Comparison of ENCODE assay signal across 25 cellular contexts in the genomic region with DNA sequence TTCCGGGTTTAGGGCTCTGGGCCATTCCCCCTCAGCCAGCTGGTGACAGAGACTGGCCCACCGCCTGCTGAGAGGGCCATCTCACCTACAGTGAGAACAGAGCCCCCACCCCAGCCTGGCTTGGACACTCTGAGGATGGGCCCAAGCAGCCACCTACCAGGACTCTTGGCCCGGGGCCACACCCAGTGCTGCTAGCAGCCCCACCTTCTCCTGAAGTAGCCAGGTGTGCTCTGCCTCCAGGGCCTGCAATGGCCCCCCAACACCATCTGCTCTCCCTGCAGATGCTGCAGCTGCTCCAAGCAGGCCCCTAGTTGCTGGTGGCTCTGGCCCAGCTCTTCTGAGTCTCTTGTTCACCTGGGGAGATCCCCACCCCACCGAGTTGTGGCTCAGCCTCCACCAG. TPM values are rescaled to one million over a fixed set of nuclear protein-coding genes. Genes with fewer than 3 reads are reported as not detected.
DNase-seq lines count a peak whose midpoint lies in the region; TF ChIP-seq lines count a peak whose summit lies in the region.
"Had no signal": no experiment of that assay in that cellular context is flagged by ENCODE, and none has a peak within 500 bp of the region (broad histone marks: within the 10 kb centered on the region; RNA-seq: fewer than 3 reads in every experiment).

No MANE protein-coding gene starts in this region.

- H3K27ac ChIP-seq in breast epithelium (no peak overlapping the region), osteoblast (ENCODE audit: low read depth, low read length) (no peak overlapping the region)
- H3K27ac ChIP-seq: BLaER1, SJSA1 had no signal

- no peak overlapping the region for H2AFZ ChIP-seq in osteoblast (ENCODE audit: low read length)

- peaks cover 16% of the 10 kb centered on the region for H3K27me3 Mint-ChIP-seq in MCF 10A (ENCODE audit: insufficient read depth, unreplicated experiment)
- H3K27me3 Mint-ChIP-seq: CD4-positive, CD25-positive, alpha-beta regulatory T cell had no signal

- no peak overlapping the region for H3K4me2 ChIP-seq in osteoblast (ENCODE audit: insufficient read depth, low read length)

- no peaks in the 10 kb centered on the region for H3K9me3 Mint-ChIP-seq in MCF 10A (ENCODE audit: unreplicated experiment)
- H3K9me3 Mint-ChIP-seq: CD4-positive, CD25-positive, alpha-beta regulatory T cell had no signal

- H3K9me3 ChIP-seq in breast epithelium (no peaks in the 10 kb centered on the region), osteoblast (ENCODE audit: low read depth, low read length) (no peaks in the 10 kb centered on the region)
- H3K9me3 ChIP-seq: BLaER1, MG63, SJSA1 had no signal

- peak overlapping the region; percentile 42 for H3K27ac Mint-ChIP-seq in MCF 10A (ENCODE audit: low read depth, unreplicated experiment)
- H3K27ac Mint-ChIP-seq: CD4-positive, CD25-positive, alpha-beta regulatory T cell had no signal

- peaks cover 8% of the 10 kb centered on the region for H3K36me3 Mint-ChIP-seq in MCF 10A (ENCODE audit: insufficient read depth, unreplicated experiment)
- H3K36me3 Mint-ChIP-seq: CD4-positive, CD25-positive, alpha-beta regulatory T cell had no signal

- no peaks in the 10 kb centered on the region for H4K20me1 ChIP-seq in osteoblast (ENCODE audit: insufficient read depth, low read length)
- H4K20me1 ChIP-seq: BLaER1 had no signal

- no peaks in the 10 kb centered on the region for H3K4me1 Mint-ChIP-seq in MCF 10A (ENCODE audit: insufficient read depth, unreplicated experiment)

- no peak for TF ChIP-seq CTCF in MCF 10A (IDR thresholded peaks at IDR 0.05; ENCODE audit: unreplicated experiment)
- no peak for TF ChIP-seq CTCF in breast epithelium (IDR thresholded peaks at IDR 0.05)
- no peak for TF ChIP-seq CTCF in osteoblast (IDR thresholded peaks at IDR 0.05; ENCODE audit: extremely low read depth, low read depth, low read length)

- no peak overlapping the region for H3K4me3 ChIP-seq in breast epithelium
- no peak overlapping the region for H3K4me3 ChIP-seq in osteoblast (ENCODE audit: insufficient read depth, low read length)
- H3K4me3 ChIP-seq: BLaER1, GM12878, MG63, SJSA1 had no signal

- no peak overlapping the region for H3K4me3 Mint-ChIP-seq in MCF 10A (ENCODE audit: unreplicated experiment)

- DNase-seq in NCI-H146 (lab: John Stamatoyannopoulos, UW) = peak; percentile 15
- no peak for DNase-seq in NCI-H146 treated with DMSO at 0.1 percent for 48 hours (lab: John Stamatoyannopoulos, UW; ENCODE audit: unreplicated experiment)
- DNase-seq in MCF 10A (ENCODE audit: unreplicated experiment) = no peak
- DNase-seq in breast epithelium (ENCODE audit: low spot score in 2 of 2) = no peak
- peak; percentile 47 for DNase-seq in RPMI8226
- peak; percentile 44 for DNase-seq in osteoblast (ENCODE audit: insufficient read length, low spot score, missing footprints)
- DNase-seq in 8988T = no peak
- no peak for DNase-seq in activated T-cell treated with anti-CD3 and anti-CD28 coated beads, Interleukin-2, amount 50 U/mL, for 48 hours
- DNase-seq: CD4-positive, CD25-positive, alpha-beta regulatory T cell; DMS79; EL; GDM1; GOT3; HCEC 1CT; KBM-7; MG63; NCI-H1694 treated with DMSO at 0.1 percent for 48 hours; NCI-H510A treated with DMSO at 0.1 percent for 48 hours; NK-92 treated with Interleukin-12 subunit alpha and Interleukin-12 subunit beta, amount 100 ng/mL, for 24 hours; PC-3; Right ventricle myocardium superior; T-helper 2 cell had no signal

- H3K79me2 ChIP-seq in osteoblast (ENCODE audit: insufficient read depth, low read length) = no peaks in the 10 kb centered on the region

- intact Hi-C loops in MCF 10A (cut with micrococcal nuclease) = no loop called here
- intact Hi-C loops in breast epithelium (cut with DNase I; ENCODE audit: low total_unique reads) = no loop called here

- no peaks in the 10 kb centered on the region for H3K36me3 ChIP-seq in breast epithelium
- H3K36me3 ChIP-seq in osteoblast (ENCODE audit: insufficient read depth, low read length) = no peaks in the 10 kb centered on the region
- H3K36me3 ChIP-seq: BLaER1, MG63, SJSA1 had no signal

- H3K4me1 ChIP-seq in breast epithelium (no peaks in the 10 kb centered on the region), osteoblast (ENCODE audit: insufficient read depth, low read length) (no peaks in the 10 kb centered on the region)
- H3K4me1 ChIP-seq: SJSA1 had no signal

- POLR2A ChIA-PET in MCF 10A (lab: Yijun Ruan, JAX) = no interaction called here

- CTCF ChIA-PET in MCF 10A (lab: Yijun Ruan, JAX) = no interaction called here

- no TSS peak for BruUV-seq in MCF 10A (replicated peaks; lab: Mats Ljungman, UMichigan)

- H3K27me3 ChIP-seq in breast epithelium = no peaks in the 10 kb centered on the region
- H3K27me3 ChIP-seq in osteoblast (ENCODE audit: insufficient read depth, low read length) = peaks cover 15% of the 10 kb centered on the region
- H3K27me3 ChIP-seq: BLaER1, MG63, SJSA1 had no signal

- TF ChIP-seq POLR2A in breast epithelium (IDR thresholded peaks at IDR 0.05) = no peak

RNA-seq across cellular contexts. Expression of gene CLK3, which starts 6.9 kb away (rescaled TPM):
- total RNA-seq in MCF 10A (2022) (57.8 and 62.8 TPM in 2 replicates), breast epithelium (100 to 1,000 TPM in 2 of 3 donors, 10 to 100 TPM in 1; 99.2 to 110 (median 101) TPM), osteoblast (42.7 and 47.0 TPM in 2 replicates)

Comparison
In these comparisons a context has a peak if more than half of its experiments do, and no peak if none do; other contexts are left out.
1. DNase-seq: peak in NCI-H146 (single experiment), RPMI8226 (single experiment) and osteoblast (single experiment); none in NCI-H146 treated with DMSO at 0.1 percent for 48 hours (single experiment), MCF 10A (single experiment), breast epithelium (0 of 2), 8988T (single experiment) and activated T-cell treated with anti-CD3 and anti-CD28 coated beads, Interleukin-2, amount 50 U/mL, for 48 hours (0 of 2).